Comparison of ENCODE assay signal across 8 cellular contexts in genomic region chr3:81218023-81218422, GRCh38.
DNase-seq lines count a peak whose midpoint lies in the region; ATAC-seq and TF ChIP-seq lines count a peak whose summit lies in the region.
"Had no signal": no experiment of that assay in that cellular context is flagged by ENCODE, and none has a peak within 500 bp of the region (broad histone marks: within the 10 kb centered on the region; RNA-seq: fewer than 3 reads in every experiment).

No MANE protein-coding gene starts in this region.

- no peaks in the 10 kb centered on the region for H3K79me2 ChIP-seq in MM.1S (ENCODE audit: low read length)
- no peaks in the 10 kb centered on the region for H3K79me2 ChIP-seq in parathyroid adenoma

- H3K27ac Mint-ChIP-seq in stimulated activated naive B cell treated with anti-CD40 and anti-IgM and Interleukin-4, amounts not matched to agents 10 μg/mL and 1 μg/mL and 100 μg/mL, for 72 hours, result no peak overlapping the region

- no peaks in the 10 kb centered on the region for H3K27me3 Mint-ChIP-seq in stimulated activated naive B cell treated with anti-CD40 and anti-IgM and Interleukin-4, amounts not matched to agents 10 μg/mL and 1 μg/mL and 100 μg/mL, for 72 hours

- H3K27me3 ChIP-seq in MM.1S (replicated peaks; ENCODE audit: insufficient read depth, low read length) (no peaks in the 10 kb centered on the region), parathyroid adenoma (ENCODE audit: control insufficient read depth, insufficient read depth, low read length) (no peaks in the 10 kb centered on the region)

- H3K27ac ChIP-seq in MM.1S (ENCODE audit: low read length) (no peak overlapping the region), parathyroid adenoma (no peak overlapping the region), coronary artery (no peak overlapping the region)

- DNase-seq in MM.1S (no peak), dedifferentiated amniotic fluid mesenchymal stem cell (ENCODE audit: extremely low spot score) (peak; percentile 19), coronary artery (ENCODE audit: low spot score) (no peak)
- no peak for DNase-seq in activated CD4-positive, alpha-beta T cell treated with anti-CD3 and anti-CD28 coated beads for 48 hours
- DNase-seq in stimulated activated naive B cell treated with anti-CD40 and anti-IgM and Interleukin-4, amounts not matched to agents 10 μg/mL and 1 μg/mL and 100 μg/mL, for 72 hours, result no peak

- no peak overlapping the region for H3K4me3 Mint-ChIP-seq in stimulated activated naive B cell treated with anti-CD40 and anti-IgM and Interleukin-4, amounts not matched to agents 10 μg/mL and 1 μg/mL and 100 μg/mL, for 72 hours

- H3K36me3 ChIP-seq in MM.1S (replicated peaks; ENCODE audit: insufficient read depth, low read length) (no peaks in the 10 kb centered on the region), parathyroid adenoma (ENCODE audit: control insufficient read depth, insufficient read depth, low read length) (no peaks in the 10 kb centered on the region)

- no peaks in the 10 kb centered on the region for H3K9me3 Mint-ChIP-seq in stimulated activated naive B cell treated with anti-CD40 and anti-IgM and Interleukin-4, amounts not matched to agents 10 μg/mL and 1 μg/mL and 100 μg/mL, for 72 hours

- H3F3A ChIP-seq in MM.1S (ENCODE audit: insufficient read depth, low read length), result no peaks in the 10 kb centered on the region

- H3K9me2 ChIP-seq in MM.1S (replicated peaks; ENCODE audit: insufficient read depth, low read length), result no peaks in the 10 kb centered on the region

- H3K4me3 ChIP-seq in MM.1S (ENCODE audit: low read length) (no peak overlapping the region), parathyroid adenoma (ENCODE audit: low read depth, low read length) (no peak overlapping the region), coronary artery (no peak overlapping the region)

- no peaks in the 10 kb centered on the region for H3K36me3 Mint-ChIP-seq in stimulated activated naive B cell treated with anti-CD40 and anti-IgM and Interleukin-4, amounts not matched to agents 10 μg/mL and 1 μg/mL and 100 μg/mL, for 72 hours

- peak; percentile 45 for ATAC-seq in GM18867 (IDR thresholded peaks at IDR 0.05; ENCODE audit: unreplicated experiment)
- no peak for ATAC-seq in stimulated activated naive B cell treated with anti-CD40 and anti-IgM and Interleukin-4, amounts not matched to agents 10 μg/mL and 1 μg/mL and 100 μg/mL, for 72 hours (replicated peaks)
- ATAC-seq: activated CD4-positive, CD25-positive, alpha-beta regulatory T cell treated with anti-CD3 and anti-CD28 coated beads, Interleukin-2, amount 50 U/mL, for 24 hours had no signal

- H4K20me1 ChIP-seq in MM.1S (ENCODE audit: insufficient read depth, low read length), result no peaks in the 10 kb centered on the region

- H3K4me1 Mint-ChIP-seq in stimulated activated naive B cell treated with anti-CD40 and anti-IgM and Interleukin-4, amounts not matched to agents 10 μg/mL and 1 μg/mL and 100 μg/mL, for 72 hours, result no peaks in the 10 kb centered on the region

- H3K9me3 ChIP-seq in MM.1S (replicated peaks; ENCODE audit: insufficient read depth, low read length) (no peaks in the 10 kb centered on the region), parathyroid adenoma (ENCODE audit: control insufficient read depth, low read length) (no peaks in the 10 kb centered on the region)

- no peaks in the 10 kb centered on the region for H3K4me1 ChIP-seq in MM.1S (ENCODE audit: low read length)
- H3K4me1 ChIP-seq in parathyroid adenoma, result peaks cover 14% of the 10 kb centered on the region

- H2AFZ ChIP-seq in MM.1S (ENCODE audit: low read length) (no peak overlapping the region), parathyroid adenoma (no peak overlapping the region)

- H3K4me2 ChIP-seq in MM.1S (ENCODE audit: low read depth, low read length) (no peak overlapping the region), parathyroid adenoma (ENCODE audit: low read length) (no peak overlapping the region)

- TF ChIP-seq CTCF in MM.1S (IDR thresholded peaks at IDR 0.05; ENCODE audit: low read length) (peak; percentile 20; the same call in 1 of the 2 replicates), parathyroid adenoma (IDR thresholded peaks at IDR 0.05) (peak; percentile 66), coronary artery (IDR thresholded peaks at IDR 0.05) (no peak)

- H3K9ac ChIP-seq in MM.1S (ENCODE audit: low read length) (no peak overlapping the region), parathyroid adenoma (no peak overlapping the region)
